In genomic region chr6:1029196-1029595, GRCh38 we compare ENCODE assay signal across 26 cellular contexts.
DNase-seq lines count a peak whose midpoint lies in the region; ATAC-seq and TF ChIP-seq lines count a peak whose summit lies in the region.
"Had no signal": no experiment of that assay in that cellular context is flagged by ENCODE, and none has a peak within 500 bp of the region (broad histone marks: within the 10 kb centered on the region; RNA-seq: fewer than 3 reads in every experiment).

No MANE protein-coding gene starts in this region.

- H3K36me3 Mint-ChIP-seq in glutamatergic neuron (ENCODE audit: unreplicated experiment), result no peaks in the 10 kb centered on the region
- no peaks in the 10 kb centered on the region for H3K36me3 Mint-ChIP-seq in activated naive CD4-positive, alpha-beta T cell treated with anti-CD3 and anti-CD28 coated beads for 36 hours (ENCODE audit: low read depth)
- H3K36me3 Mint-ChIP-seq: neural progenitor cell had no signal

- H3K4me3 ChIP-seq in AG09309 (ENCODE audit: control insufficient read depth, low read depth, low read length) (no peak overlapping the region), left lung (no peak overlapping the region)
- H3K4me3 ChIP-seq: dorsolateral prefrontal cortex, gastroesophageal sphincter, K562, neural progenitor cell, prostate gland, spleen, testis had no signal

- no peaks in the 10 kb centered on the region for H3K36me3 ChIP-seq in left lung
- H3K36me3 ChIP-seq: gastroesophageal sphincter, neural progenitor cell, prostate gland, spleen had no signal

- no peak overlapping the region for H3K4me3 Mint-ChIP-seq in glutamatergic neuron (ENCODE audit: unreplicated experiment)
- H3K4me3 Mint-ChIP-seq in activated naive CD4-positive, alpha-beta T cell treated with anti-CD3 and anti-CD28 coated beads for 36 hours, result no peak overlapping the region
- H3K4me3 Mint-ChIP-seq: CD4-positive, alpha-beta T cell; neural progenitor cell; T-helper 1 cell treated with Interleukin-12 subunit alpha and Interleukin-12 subunit beta and Interleukin-4 antibody, amounts not matched to agents 30 μg/mL and 1 μg/mL, for 36 hours had no signal

- CTCF ChIA-PET in activated naive CD4-positive, alpha-beta T cell treated with anti-CD3 and anti-CD28 coated beads for 36 hours (lab: Charles Lee), result no interaction called here

- peaks cover 0 to under 1% of the 10 kb centered on the region in 2 donors for H3K27me3 ChIP-seq in left lung
- H3K27me3 ChIP-seq: gastroesophageal sphincter, testis had no signal

- H3K27me3 Mint-ChIP-seq in glutamatergic neuron (ENCODE audit: unreplicated experiment), result no peaks in the 10 kb centered on the region
- H3K27me3 Mint-ChIP-seq in activated naive CD4-positive, alpha-beta T cell treated with anti-CD3 and anti-CD28 coated beads for 36 hours (ENCODE audit: low read depth), result no peaks in the 10 kb centered on the region

- H3K4me1 Mint-ChIP-seq in glutamatergic neuron (ENCODE audit: low read depth, unreplicated experiment), result peaks cover 7% of the 10 kb centered on the region
- no peaks in the 10 kb centered on the region for H3K4me1 Mint-ChIP-seq in activated naive CD4-positive, alpha-beta T cell treated with anti-CD3 and anti-CD28 coated beads for 36 hours (ENCODE audit: low read depth)

- no peak overlapping the region for H3K27ac ChIP-seq in left lung
- H3K27ac ChIP-seq: dorsolateral prefrontal cortex, gastroesophageal sphincter, neural progenitor cell, prostate gland, spleen, testis, VCaP had no signal

- no peaks in the 10 kb centered on the region for H3K4me1 ChIP-seq in left lung
- H3K4me1 ChIP-seq: neural progenitor cell, prostate gland, spleen, testis had no signal

- H3K9me3 Mint-ChIP-seq in glutamatergic neuron (ENCODE audit: unreplicated experiment), result peaks cover 8% of the 10 kb centered on the region
- H3K9me3 Mint-ChIP-seq in activated naive CD4-positive, alpha-beta T cell treated with anti-CD3 and anti-CD28 coated beads for 36 hours, result peaks cover 1% of the 10 kb centered on the region
- H3K9me3 Mint-ChIP-seq: CD4-positive, alpha-beta T cell; T-helper 1 cell treated with Interleukin-12 subunit alpha and Interleukin-12 subunit beta and Interleukin-4 antibody, amounts not matched to agents 30 μg/mL and 1 μg/mL, for 36 hours had no signal

- DNase-seq in AG09309 (ENCODE audit: low read depth) (peak; percentile 18), GM04504 (ENCODE audit: low read depth) (peak; percentile 57), NCI-H69 (lab: John Stamatoyannopoulos, UW) (peak; percentile 9), glutamatergic neuron (peak; percentile 31), left lung (no peak), NCI-H510A treated with DMSO at 0.1 percent for 48 hours (lab: John Stamatoyannopoulos, UW) (no peak), NCI-H2107 treated with DMSO at 0.1 percent for 48 hours (lab: John Stamatoyannopoulos, UW; ENCODE audit: unreplicated experiment) (no peak)
- DNase-seq in activated naive CD4-positive, alpha-beta T cell treated with anti-CD3 and anti-CD28 coated beads for 36 hours, result no peak
- DNase-seq: amygdala; CD4-positive, alpha-beta T cell; DMS79 treated with DMSO at 0.1 percent for 48 hours; dorsolateral prefrontal cortex; H7; left cardiac atrium; NCI-H1930; NCI-H526 treated with DMSO at 0.1 percent for 48 hours; OCI-M1; SHP77 treated with DMSO at 0.1 percent for 48 hours; testis had no signal

- peaks cover 0 to 5% of the 10 kb centered on the region in 2 donors for H3K9me3 ChIP-seq in left lung
- H3K9me3 ChIP-seq: gastroesophageal sphincter, prostate gland, testis had no signal

- peak overlapping the region; percentile 60 for H3K27ac Mint-ChIP-seq in glutamatergic neuron (ENCODE audit: unreplicated experiment)
- H3K27ac Mint-ChIP-seq in activated naive CD4-positive, alpha-beta T cell treated with anti-CD3 and anti-CD28 coated beads for 36 hours, result no peak overlapping the region
- H3K27ac Mint-ChIP-seq: CD4-positive, alpha-beta T cell; neural progenitor cell; T-helper 1 cell treated with Interleukin-12 subunit alpha and Interleukin-12 subunit beta and Interleukin-4 antibody, amounts not matched to agents 30 μg/mL and 1 μg/mL, for 36 hours had no signal

- no peak for TF ChIP-seq CTCF in AG09309 (IDR thresholded peaks at IDR 0.05; ENCODE audit: control insufficient read depth, insufficient read depth, low read depth, low read length, missing control alignments)
- TF ChIP-seq CTCF in glutamatergic neuron (IDR thresholded peaks at IDR 0.05; ENCODE audit: partially characterized antibody, unreplicated experiment), result no peak
- no peak for TF ChIP-seq CTCF in left lung (IDR thresholded peaks at IDR 0.05)

- no peak for ATAC-seq in left lung
- ATAC-seq: gastroesophageal sphincter, K562, left cardiac atrium had no signal

- intact Hi-C loops in left lung (cut with DNase I), result no loop called here
- intact Hi-C loops in activated naive CD4-positive, alpha-beta T cell treated with anti-CD3 and anti-CD28 coated beads for 36 hours (cut with micrococcal nuclease), result no loop called here

Comparison
In these comparisons a context has a peak if more than half of its experiments do, and no peak if none do; other contexts are left out.
1. DNase-seq: peak in AG09309 (single experiment), GM04504 (single experiment), NCI-H69 (single experiment) and glutamatergic neuron (single experiment); none in left lung (0 of 2), activated naive CD4-positive, alpha-beta T cell treated with anti-CD3 and anti-CD28 coated beads for 36 hours (single experiment), NCI-H510A treated with DMSO at 0.1 percent for 48 hours (single experiment) and NCI-H2107 treated with DMSO at 0.1 percent for 48 hours (single experiment).